Comparison of ENCODE assay signal across 9 cellular contexts in genomic region chr7:148637094-148637493, GRCh38. TPM values are rescaled to one million over a fixed set of nuclear protein-coding genes. Genes with fewer than 3 reads are reported as not detected.
"Had no signal": no experiment of that assay in that cellular context is flagged by ENCODE, and none has a peak within 500 bp of the region (broad histone marks: within the 10 kb centered on the region; RNA-seq: fewer than 3 reads in every experiment).

No MANE protein-coding gene starts in this region.

- FAIRE-seq: G401.6, GM12878, GM12891, GM12892, GM18507, GM19239 had no signal

- H3K4me3 ChIP-seq: GM12878 had no signal

- ATAC-seq: GM12878 had no signal

- DNase-seq: GDM1, GF-D8 had no signal

RNA-seq across cellular contexts. Expression of gene C7orf33, which starts 46.5 kb away (rescaled TPM):
- total RNA-seq: G401, GM12878 had no signal
- polyA plus RNA-seq: GM12878 had no signal
